ENCODE assay signal across 19 cellular contexts in genomic region chr1:145208911-145209310, GRCh38. TPM values are rescaled to one million over a fixed set of nuclear protein-coding genes. Genes with fewer than 3 reads are reported as not detected.
"Had no signal": no experiment of that assay in that cellular context is flagged by ENCODE, and none has a peak within 500 bp of the region (broad histone marks: within the 10 kb centered on the region; RNA-seq: fewer than 3 reads in every experiment).

No MANE protein-coding gene starts in this region.

RNA-seq across cellular contexts. Expression of gene PPIAL4D, which starts 33.1 kb away (rescaled TPM):
- total RNA-seq: activated naive CD4-positive, alpha-beta T cell treated with anti-CD3 and anti-CD28 coated beads for 36 hours; activated naive CD4-positive, alpha-beta T cell treated with anti-CD3 and anti-CD28 coated beads, Interleukin-2, amount 50 U/mL, for 72 hours; activated naive CD8-positive, alpha-beta T cell treated with anti-CD3 and anti-CD28 coated beads for 36 hours; activated T-cell treated with anti-CD3 and anti-CD28 coated beads, Interleukin-2, amount 50 U/mL, for 4 hours; activated T-cell treated with anti-CD3 and anti-CD28 coated beads, Interleukin-2, amount 50 U/mL, for 72 hours; activated T-helper 1 cell treated with anti-CD3 and anti-CD28 coated beads, Interleukin-12 subunit alpha, Interleukin-12 subunit beta, Interleukin-2, Interleukin-4 antibody, amounts not matched to agents 30 ng/mL and 10 ng/mL and 1 ng/mL, durations not matched to agents 14 hours and 24 hours and 36 hours; activated T-helper 17 cell treated with anti-CD3 and anti-CD28 coated beads, Interleukin-2, amount 50 U/mL, for 72 hours; activated T-helper 2 cell treated with anti-CD3 and anti-CD28 coated beads, Interferon-gamma antibody, Interleukin-2, Interleukin-4, amounts not matched to agents 10 μg/mL and 5 μg/mL and 100 μg/mL, durations not matched to agents 14 hours and 24 hours and 36 hours; adrenal gland; aorta; ascending aorta; astrocyte; body of pancreas; breast epithelium; bronchial epithelial cell; cardiac muscle cell; cardiac septum; cerebellum; chondrocyte had no signal
